ENCODE assay signal across 9 cellular contexts in the genomic region with DNA sequence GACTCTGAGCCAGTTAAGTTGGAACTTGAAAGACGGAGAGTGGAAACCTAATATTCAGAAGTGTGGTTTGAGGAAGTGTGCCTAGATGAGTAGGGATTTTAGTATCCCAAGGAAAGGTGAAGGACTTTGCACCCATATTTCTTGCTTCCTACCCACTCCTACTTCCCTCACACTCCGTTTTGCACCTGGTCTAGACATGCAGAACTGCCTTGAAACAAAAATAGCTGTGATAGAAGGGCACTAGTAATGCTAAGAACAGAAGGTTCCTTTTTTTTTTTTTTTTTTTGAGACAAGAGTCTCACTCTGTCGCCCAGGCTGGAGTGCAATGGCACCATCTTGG. TPM values are rescaled to one million over a fixed set of nuclear protein-coding genes. Genes with fewer than 3 reads are reported as not detected.
DNase-seq lines count a peak whose midpoint lies in the region; ATAC-seq, FAIRE-seq and TF ChIP-seq lines count a peak whose summit lies in the region.
"Had no signal": no experiment of that assay in that cellular context is flagged by ENCODE, and none has a peak within 500 bp of the region (broad histone marks: within the 10 kb centered on the region; RNA-seq: fewer than 3 reads in every experiment).

No MANE protein-coding gene starts in this region.

- H3K36me3 ChIP-seq in kidney (ENCODE audit: control insufficient read depth in 1 of 2, insufficient read depth in 2 of 2, low read length in 2 of 2), result peaks cover 0 to 4% of the 10 kb centered on the region in 2 donors

- peaks cover 19% of the 10 kb centered on the region for H3K36me3 Mint-ChIP-seq in activated CD4-positive, alpha-beta T cell treated with anti-CD3 and anti-CD28 coated beads, Interleukin-2, amount 10 ng/mL, durations not matched to agents 24 days and 14 days (ENCODE audit: low read depth)
- H3K36me3 Mint-ChIP-seq in activated CD4-positive, alpha-beta memory T cell treated with anti-CD3 and anti-CD28 coated beads, Interleukin-2, amount 10 ng/mL, durations not matched to agents 7 days and 5 days (ENCODE audit: low read depth), result peaks cover 36% of the 10 kb centered on the region

- H3K4me1 Mint-ChIP-seq in activated CD4-positive, alpha-beta T cell treated with anti-CD3 and anti-CD28 coated beads, Interleukin-2, amount 10 ng/mL, durations not matched to agents 24 days and 14 days, result peaks cover 36% of the 10 kb centered on the region
- H3K4me1 Mint-ChIP-seq in activated CD4-positive, alpha-beta memory T cell treated with anti-CD3 and anti-CD28 coated beads, Interleukin-2, amount 10 ng/mL, durations not matched to agents 7 days and 5 days, result peaks cover 34% of the 10 kb centered on the region

- no peak overlapping the region for H3K27ac ChIP-seq in kidney (ENCODE audit: low read depth in 2 of 2, low read length in 2 of 2)

- H3K27ac Mint-ChIP-seq in activated CD4-positive, alpha-beta T cell treated with anti-CD3 and anti-CD28 coated beads, Interleukin-2, amount 10 ng/mL, durations not matched to agents 24 days and 14 days, result no peak overlapping the region
- H3K27ac Mint-ChIP-seq in activated CD4-positive, alpha-beta memory T cell treated with anti-CD3 and anti-CD28 coated beads, Interleukin-2, amount 10 ng/mL, durations not matched to agents 7 days and 5 days, result no peak overlapping the region

- peak overlapping the region; percentile 92 for H3K4me3 Mint-ChIP-seq in activated CD4-positive, alpha-beta T cell treated with anti-CD3 and anti-CD28 coated beads, Interleukin-2, amount 10 ng/mL, durations not matched to agents 24 days and 14 days
- H3K4me3 Mint-ChIP-seq in activated CD4-positive, alpha-beta memory T cell treated with anti-CD3 and anti-CD28 coated beads, Interleukin-2, amount 10 ng/mL, durations not matched to agents 7 days and 5 days, result peak overlapping the region; percentile 95

- TF ChIP-seq CTCF in kidney (IDR thresholded peaks at IDR 0.05; ENCODE audit: borderline replicate concordance, extremely low read depth, insufficient read depth), result no peak

- CTCF ChIA-PET in activated CD4-positive, alpha-beta memory T cell treated with anti-CD3 and anti-CD28 coated beads, Interleukin-2, amount 10 ng/mL, durations not matched to agents 7 days and 5 days (lab: Charles Lee), result interaction anchor here (0.7 to 6.8 kb wide), 13 partner anchors 10 to 144 kb away, joined by 3 to 55 read pairs (median 7); partner anchors contain the start of genes DDX23 and WNT1

- POLR2A ChIA-PET in activated CD4-positive, alpha-beta memory T cell treated with anti-CD3 and anti-CD28 coated beads, Interleukin-2, amount 10 ng/mL, durations not matched to agents 7 days and 5 days (lab: Charles Lee), result interaction anchor here (0.6 to 1.9 kb wide), 13 partner anchors 9 to 231 kb away, joined by 3 to 21 read pairs (median 4); partner anchors contain the start of genes DDX23, FKBP11, TUBA1A and TUBA1B

- no peak for FAIRE-seq in kidney (lab: Jason Lieb, UNC)

- H3K4me1 ChIP-seq in kidney (ENCODE audit: control insufficient read depth in 1 of 2, insufficient read depth in 1 of 2, low read depth in 1 of 2, low read length in 2 of 2), result peaks cover 10 to 12% of the 10 kb centered on the region in 2 donors

- H3K9ac ChIP-seq in kidney (ENCODE audit: low read length in 2 of 2), result peak overlapping the region in 1 of 2 donors; percentile 74

- H3K9me3 ChIP-seq in kidney (ENCODE audit: control insufficient read depth in 1 of 2, low read length in 2 of 2), result no peaks in the 10 kb centered on the region

- ATAC-seq in HG03520 (IDR thresholded peaks at IDR 0.05; ENCODE audit: unreplicated experiment) (no peak), HG03342 (IDR thresholded peaks at IDR 0.05; ENCODE audit: unreplicated experiment) (no peak)

- no peak for DNase-seq in activated CD4-positive, alpha-beta T cell treated with anti-CD3 and anti-CD28 coated beads, Interleukin-2, amount 10 ng/mL, durations not matched to agents 24 days and 14 days
- no peak for DNase-seq in activated CD4-positive, alpha-beta T cell treated with anti-CD3 and anti-CD28 coated beads for 48 hours
- no peak for DNase-seq in activated CD4-positive, alpha-beta memory T cell treated with anti-CD3 and anti-CD28 coated beads, Interleukin-2, amount 10 ng/mL, durations not matched to agents 7 days and 5 days
- DNase-seq in kidney (no peak), superior temporal gyrus (ENCODE audit: extremely low spot score) (peak; percentile 25), NCI-H2107 treated with DMSO at 0.1 percent for 48 hours (lab: John Stamatoyannopoulos, UW; ENCODE audit: unreplicated experiment) (no peak)

- intact Hi-C loops in activated CD4-positive, alpha-beta T cell treated with anti-CD3 and anti-CD28 coated beads, Interleukin-2, amount 10 ng/mL, durations not matched to agents 24 days and 14 days (cut with micrococcal nuclease), result no loop called here
- intact Hi-C loops in kidney (cut with DNase I), result no loop called here

- H3K9me3 Mint-ChIP-seq in activated CD4-positive, alpha-beta T cell treated with anti-CD3 and anti-CD28 coated beads, Interleukin-2, amount 10 ng/mL, durations not matched to agents 24 days and 14 days, result no peaks in the 10 kb centered on the region
- no peaks in the 10 kb centered on the region for H3K9me3 Mint-ChIP-seq in activated CD4-positive, alpha-beta memory T cell treated with anti-CD3 and anti-CD28 coated beads, Interleukin-2, amount 10 ng/mL, durations not matched to agents 7 days and 5 days

- peak overlapping the region; percentile 91 to 94 for H3K4me3 ChIP-seq in kidney (ENCODE audit: low read length in 2 of 2)

- peaks cover 21% of the 10 kb centered on the region for H3K27me3 Mint-ChIP-seq in activated CD4-positive, alpha-beta T cell treated with anti-CD3 and anti-CD28 coated beads, Interleukin-2, amount 10 ng/mL, durations not matched to agents 24 days and 14 days
- H3K27me3 Mint-ChIP-seq in activated CD4-positive, alpha-beta memory T cell treated with anti-CD3 and anti-CD28 coated beads, Interleukin-2, amount 10 ng/mL, durations not matched to agents 7 days and 5 days, result peaks cover 12% of the 10 kb centered on the region

RNA-seq across cellular contexts. Expression of gene ARF3, which starts 0.7 kb away (rescaled TPM):
- 109 and 112 TPM in 2 replicates for total RNA-seq in activated CD4-positive, alpha-beta T cell treated with anti-CD3 and anti-CD28 coated beads, Interleukin-2, amount 10 ng/mL, durations not matched to agents 24 days and 14 days
- 100 to 1,000 TPM; 114 to 122 TPM for total RNA-seq in activated CD4-positive, alpha-beta memory T cell treated with anti-CD3 and anti-CD28 coated beads, Interleukin-2, amount 10 ng/mL, durations not matched to agents 7 days and 5 days
- 229 TPM for total RNA-seq in kidney
- polyA plus RNA-seq in kidney (ENCODE audit: insufficient read depth, low read depth, low replicate concordance), result 111 TPM

RNA-seq across cellular contexts. Expression of gene WNT10B, which starts 13.5 kb away (rescaled TPM):
- 0.19 and 0.21 TPM in 2 replicates for total RNA-seq in activated CD4-positive, alpha-beta T cell treated with anti-CD3 and anti-CD28 coated beads, Interleukin-2, amount 10 ng/mL, durations not matched to agents 24 days and 14 days
- total RNA-seq in activated CD4-positive, alpha-beta memory T cell treated with anti-CD3 and anti-CD28 coated beads, Interleukin-2, amount 10 ng/mL, durations not matched to agents 7 days and 5 days, result 1 to 10 TPM; 4.1 to 4.2 TPM
- 1.9 TPM for total RNA-seq in kidney
- polyA plus RNA-seq in kidney (ENCODE audit: insufficient read depth, low read depth, low replicate concordance), result not detected
- polyA plus RNA-seq: aorta had no signal

RNA-seq across cellular contexts. Expression of gene WNT1, which starts 20.1 kb away (rescaled TPM):
- not detected in 2 replicates for total RNA-seq in activated CD4-positive, alpha-beta T cell treated with anti-CD3 and anti-CD28 coated beads, Interleukin-2, amount 10 ng/mL, durations not matched to agents 24 days and 14 days
- under 1 TPM; 0.33 to 0.73 TPM for total RNA-seq in activated CD4-positive, alpha-beta memory T cell treated with anti-CD3 and anti-CD28 coated beads, Interleukin-2, amount 10 ng/mL, durations not matched to agents 7 days and 5 days
- total RNA-seq in kidney, result not detected
- polyA plus RNA-seq in kidney (ENCODE audit: insufficient read depth, low read depth, low replicate concordance), result not detected
- total RNA-seq: aorta had no signal
- polyA plus RNA-seq: aorta had no signal

RNA-seq across cellular contexts. Expression of gene FKBP11, which starts 32.7 kb away (rescaled TPM):
- total RNA-seq in activated CD4-positive, alpha-beta T cell treated with anti-CD3 and anti-CD28 coated beads, Interleukin-2, amount 10 ng/mL, durations not matched to agents 24 days and 14 days, result 68.6 and 75.3 TPM in 2 replicates
- 10 to 100 TPM; 73.4 to 78.7 TPM for total RNA-seq in activated CD4-positive, alpha-beta memory T cell treated with anti-CD3 and anti-CD28 coated beads, Interleukin-2, amount 10 ng/mL, durations not matched to agents 7 days and 5 days
- 35.3 TPM for total RNA-seq in kidney
- polyA plus RNA-seq in kidney (ENCODE audit: insufficient read depth, low read depth, low replicate concordance), result 20.1 TPM

RNA-seq across cellular contexts. Expression of gene DDN, which starts 41.2 kb away (rescaled TPM):
- total RNA-seq in activated CD4-positive, alpha-beta T cell treated with anti-CD3 and anti-CD28 coated beads, Interleukin-2, amount 10 ng/mL, durations not matched to agents 24 days and 14 days, result 1.4 and 1.5 TPM in 2 replicates
- total RNA-seq in activated CD4-positive, alpha-beta memory T cell treated with anti-CD3 and anti-CD28 coated beads, Interleukin-2, amount 10 ng/mL, durations not matched to agents 7 days and 5 days, result under 1 TPM; 0.23 TPM
- total RNA-seq in kidney, result not detected
- polyA plus RNA-seq in kidney (ENCODE audit: insufficient read depth, low read depth, low replicate concordance), result 27.0 TPM
